18 cellular contexts compared by ENCODE assay signal in genomic region chr4:8860892-8861575, GRCh38. TPM values are rescaled to one million over a fixed set of nuclear protein-coding genes. Genes with fewer than 3 reads are reported as not detected.
A peak's percentile ranks its signal among the peaks of the same experiment; 100 is the strongest.
DNase-seq lines count a peak whose midpoint lies in the region; ATAC-seq, FAIRE-seq and TF ChIP-seq lines count a peak whose summit lies in the region.
"Had no signal": no experiment of that assay in that cellular context is flagged by ENCODE, and none has a peak within 500 bp of the region (broad histone marks: within the 10 kb centered on the region; RNA-seq: fewer than 3 reads in every experiment).

No MANE protein-coding gene starts in this region.

- CTCF ChIA-PET in H1 (lab: Charles Lee; ENCODE audit: partially characterized antibody), result interaction anchor here (1.2 to 2.4 kb wide), 2 partner anchors 24 to 26 kb away, joined by 3 to 7 read pairs; no protein-coding TSS in a partner anchor
- CTCF ChIA-PET in RWPE1 (lab: Yijun Ruan, JAX), result no interaction called here

- ATAC-seq in GM18873 (IDR thresholded peaks at IDR 0.05; ENCODE audit: low FRiP score, unreplicated experiment), result no peak
- ATAC-seq: K562 had no signal

- H2AK5ac ChIP-seq in H1 (ENCODE audit: low read depth, low read length), result no peak overlapping the region

- no peaks in the 10 kb centered on the region for H3K9me3 ChIP-seq in BE2C
- H3K9me3 ChIP-seq in H1 (ENCODE audit: insufficient read depth in 2 of 2, low read depth in 1 of 2, low read length in 1 of 2), result no peaks in the 10 kb centered on the region; a peak in 1 of 4 replicates

- H3K4ac ChIP-seq in H1 (replicated peaks; ENCODE audit: insufficient read length, low read depth, low read length), result no peak overlapping the region

- no peak for FAIRE-seq in H1 (lab: Jason Lieb, UNC)
- FAIRE-seq: G401.6, islet of Langerhans, K562 had no signal

- TF ChIP-seq EP300 in H1 (IDR thresholded peaks at IDR 0.05; ENCODE audit: borderline replicate concordance in 1 of 2, low read depth in 2 of 2, low read length in 2 of 2), result no peak

- H3K14ac ChIP-seq in H1 (ENCODE audit: insufficient read length), result no peak overlapping the region

- H2BK5ac ChIP-seq in H1 (ENCODE audit: low read depth, low read length), result no peak overlapping the region

- H2AFZ ChIP-seq in H1 (ENCODE audit: low read length), result no peak overlapping the region

- H3K27ac Mint-ChIP-seq in nephron progenitor cell, result no peak overlapping the region
- H3K27ac Mint-ChIP-seq: activated naive CD4-positive, alpha-beta T cell treated with anti-CD3 and anti-CD28 coated beads, Interleukin-2, amount 50 U/mL, for 24 hours; CD4-positive, CD25-positive, alpha-beta regulatory T cell had no signal

- H2BK15ac ChIP-seq in H1 (ENCODE audit: low read length), result no peak overlapping the region

- H3K4me1 ChIP-seq in BE2C (peaks cover 8% of the 10 kb centered on the region), H1 (replicated peaks in 1 of 4; ENCODE audit: control insufficient read depth in 3 of 4, insufficient read depth in 4 of 4, low read length in 3 of 4) (peaks cover 3 to 32% (median 22%) of the 10 kb centered on the region in 4 experiments)

- H4K91ac ChIP-seq in H1 (replicated peaks; ENCODE audit: insufficient read length, low read length), result peak overlapping the region; percentile 81

- H3K27me3 ChIP-seq in BE2C, result no peaks in the 10 kb centered on the region
- H3K27me3 ChIP-seq in H1 (replicated peaks in 1 of 4; ENCODE audit: control insufficient read depth in 3 of 4, extremely low read depth in 1 of 4, insufficient read depth in 3 of 4, low read length in 3 of 4), result peaks cover 98 to 99% (median 99%) of the 10 kb centered on the region in 4 experiments

- POLR2A ChIA-PET in H1 (lab: Charles Lee; ENCODE audit: partially characterized antibody) (no interaction called here), RWPE1 (lab: Yijun Ruan, JAX; ENCODE audit: low non-redundant PET) (no interaction called here)

- no peaks in the 10 kb centered on the region for H3K36me3 Mint-ChIP-seq in nephron progenitor cell (ENCODE audit: low read depth)
- H3K36me3 Mint-ChIP-seq: activated naive CD4-positive, alpha-beta T cell treated with anti-CD3 and anti-CD28 coated beads, Interleukin-2, amount 50 U/mL, for 24 hours; CD4-positive, CD25-positive, alpha-beta regulatory T cell had no signal

- no peaks in the 10 kb centered on the region for H3K79me2 ChIP-seq in H1 (ENCODE audit: control insufficient read depth in 1 of 2, insufficient read depth in 2 of 2, low read length in 2 of 2)

- H4K5ac ChIP-seq in H1 (ENCODE audit: insufficient read length, low read depth, low read length), result no peak overlapping the region

- H3K4me3 ChIP-seq in BE2C (ENCODE audit: low read depth, low read length), result peak overlapping the region; percentile 49
- H3K4me3 ChIP-seq in H1 (ENCODE audit: extremely low read depth in 1 of 4, insufficient read depth in 2 of 4, low read depth in 3 of 4, low read length in 4 of 4), result peak overlapping the region; percentile 12 to 56 (median 30); a peak in 7 of 8 replicates
- H3K4me3 ChIP-seq: K562 had no signal

- in situ Hi-C loops in GM13977 (cut with MboI; ENCODE audit: low pct_unique_long_range_greater_than_20kb, low sequenced_read_pairs, unreplicated experiment), result no loop called here

- H3K56ac ChIP-seq in H1 (replicated peaks; ENCODE audit: insufficient read length, low read depth, low read length), result no peak overlapping the region

- no peak overlapping the region for H3K23ac ChIP-seq in H1 (ENCODE audit: insufficient read length)

- TF ChIP-seq RAD21 in H1 (IDR thresholded peaks at IDR 0.05 in 1 of 2, conservative IDR thresholded peaks at IDR 0.05 in 1 of 2; ENCODE audit: low read depth in 2 of 2, low read length in 2 of 2), result no peak

- H3K36me3 ChIP-seq in BE2C, result peaks cover 5% of the 10 kb centered on the region
- H3K36me3 ChIP-seq in H1 (ENCODE audit: control insufficient read depth in 2 of 4, insufficient read depth in 4 of 4, low read length in 3 of 4), result peaks cover 0 to 12% (median 0%) of the 10 kb centered on the region in 4 experiments; a peak in 1 of 8 replicates

- TF ChIP-seq CTCF in BE2C (IDR thresholded peaks at IDR 0.05; ENCODE audit: low read depth, low read length) (no peak), GM13977 (IDR thresholded peaks at IDR 0.05; ENCODE audit: extremely low read depth, insufficient read depth, missing control alignments) (no peak), H1 (IDR thresholded peaks at IDR 0.05; ENCODE audit: control extremely low read depth in 1 of 3, insufficient read depth in 1 of 3, low read depth in 1 of 3, low read length in 3 of 3) (no peak), nephron progenitor cell (IDR thresholded peaks at IDR 0.05) (no peak), RWPE1 (conservative IDR thresholded peaks at IDR 0.05; ENCODE audit: low read depth) (no peak)

- H3K27ac ChIP-seq in H1 (ENCODE audit: low read depth, low read length), result no peak overlapping the region
- H3K27ac ChIP-seq in RWPE1, result no peak overlapping the region

- DNase-seq in BE2C, result no peak
- DNase-seq in GM13977 (ENCODE audit: low spot score), result peak; percentile 39
- peak in 1 of 2 experiments; percentile 81 for DNase-seq in H1 (ENCODE audit: low read depth in 1 of 2, low spot score in 2 of 2)
- no peak for DNase-seq in nephron progenitor cell
- no peak for DNase-seq in NOMO-1 treated with dmso at 0.1 percent for 144 hours (lab: John Stamatoyannopoulos, UW; ENCODE audit: unreplicated experiment)
- no peak for DNase-seq in RPMI8226
- DNase-seq in RWPE1 (ENCODE audit: low spot score), result no peak
- DNase-seq: caudate nucleus; CD4-positive, CD25-positive, alpha-beta regulatory T cell; foreskin fibroblast; NCI-H1436 treated with DMSO at 0.1 percent for 48 hours; NCI-H446 treated with DMSO at 0.1 percent for 48 hours had no signal

- H3K27me3 Mint-ChIP-seq in nephron progenitor cell (ENCODE audit: low read depth, poor library complexity), result peaks cover 99% of the 10 kb centered on the region

- H2BK20ac ChIP-seq in H1 (ENCODE audit: low read length), result no peak overlapping the region

- no peaks in the 10 kb centered on the region; the same call in 1 of the 2 replicates for H3K23me2 ChIP-seq in H1 (ENCODE audit: low read depth, low read length)

- peak overlapping the region; percentile 55 to 76 for H3K4me2 ChIP-seq in H1 (ENCODE audit: insufficient read depth in 1 of 2, low read depth in 2 of 2, low read length in 2 of 2)

- peak overlapping the region; percentile 64 for H3K4me3 Mint-ChIP-seq in nephron progenitor cell
- H3K4me3 Mint-ChIP-seq: activated naive CD4-positive, alpha-beta T cell treated with anti-CD3 and anti-CD28 coated beads, Interleukin-2, amount 50 U/mL, for 24 hours; CD4-positive, CD25-positive, alpha-beta regulatory T cell had no signal

- no peak for TF ChIP-seq POLR2A in H1 (IDR thresholded peaks at IDR 0.05; ENCODE audit: control extremely low read depth in 1 of 2, low read depth in 2 of 2, low read length in 2 of 2)

- H4K8ac ChIP-seq in H1 (ENCODE audit: extremely low read depth, insufficient read depth, low read length), result no peak overlapping the region; the same call in 1 of the 2 replicates

- peaks cover 24% of the 10 kb centered on the region for H3K4me1 Mint-ChIP-seq in nephron progenitor cell

- H3K9me3 Mint-ChIP-seq in nephron progenitor cell, result no peaks in the 10 kb centered on the region
- H3K9me3 Mint-ChIP-seq: activated naive CD4-positive, alpha-beta T cell treated with anti-CD3 and anti-CD28 coated beads, Interleukin-2, amount 50 U/mL, for 24 hours had no signal

- no peak overlapping the region; the same call in 1 of the 2 replicates for H3K18ac ChIP-seq in H1 (ENCODE audit: extremely low read depth, low read length)

- no peak overlapping the region for H3K9ac ChIP-seq in H1 (replicated peaks in 1 of 4; ENCODE audit: extremely low read depth in 1 of 4, low read depth in 3 of 4, low read length in 3 of 4)

- no peaks in the 10 kb centered on the region for H3K79me1 ChIP-seq in H1 (ENCODE audit: low read depth, low read length)

- peaks cover 36 to 45% of the 10 kb centered on the region in 2 experiments for H4K20me1 ChIP-seq in H1 (replicated peaks in 1 of 2; ENCODE audit: control insufficient read depth in 1 of 2, insufficient read depth in 2 of 2, low read length in 2 of 2)

- H2BK12ac ChIP-seq in H1 (ENCODE audit: low read depth, low read length), result peak overlapping the region; percentile 84; the same call in 1 of the 2 replicates

- WGBS in H1 (ENCODE audit: extremely low coverage in 1 of 2, insufficient coverage in 1 of 2, insufficient read length in 1 of 2, insufficient replicate concordance in 2 of 2, low coverage in 1 of 2, low lambda C conversion rate in 2 of 2, missing lambda C conversion rate in 1 of 2), 2 experiments, result 1% methylated on average over 25 of the region's 82 CpGs; no CpG with 5 or more reads in 1 of the 2 experiments

- no peak overlapping the region for H2BK120ac ChIP-seq in H1 (replicated peaks; ENCODE audit: low read depth, low read length)

TF ChIP-seq in H1, 55 proteins besides CTCF, POLR2A, EP300 and RAD21:
- peak; percentile 33 for TF ChIP-seq CTBP2 (IDR thresholded peaks at IDR 0.05; ENCODE audit: borderline replicate concordance, insufficient read depth, insufficient read length, low read length)
- no peak for TF ChIP-seq SAP30 (IDR thresholded peaks at IDR 0.05; ENCODE audit: insufficient read depth, insufficient replicate concordance, low read length)
- TF ChIP-seq EGR1 (IDR thresholded peaks at IDR 0.05; ENCODE audit: borderline replicate concordance, low read depth, low read length), result 0 out of 2 replicates have a peak, but pooled peaks have one; percentile 4
- no peak for TF ChIP-seq TAF7 (optimal IDR thresholded peaks at IDR 0.05; ENCODE audit: borderline replicate concordance, low read depth, low read length)
- TF ChIP-seq KDM4A (IDR thresholded peaks at IDR 0.05; ENCODE audit: low read depth, low read length, severe bottlenecking), result peak; percentile 39
- peak; percentile 1; the same call in 1 of the 2 replicates for TF ChIP-seq RBBP5 (IDR thresholded peaks at IDR 0.05; ENCODE audit: borderline replicate concordance, low read depth, low read length)

RNA-seq across cellular contexts. Expression of gene HMX1, which starts 10.6 kb away (rescaled TPM):
- 31.2 TPM for polyA plus RNA-seq in BE2C (2012; ENCODE audit: insufficient read depth, insufficient read length, low read depth)
- 0.26 and 0.34 TPM in 2 replicates for total RNA-seq in H1 (2021; fragmentation: NEBNext Ultra II Directional; extraction: Animal tissue kit (Norgen Biotek cat#: 25700))
- 0.08 TPM in 1 of 2 replicates, not detected in the other for polyA plus RNA-seq in H1 (2011; rRNA removed)
- polyA plus RNA-seq in H1 (2011; cell fraction: cytosol; rRNA removed), result 0.10 TPM
- polyA plus RNA-seq in H1 (2011; cell fraction: nucleus; rRNA removed), result 0.07 TPM
- polyA plus RNA-seq in H1 (2012, experiment 1 of 2), result not detected in 4 replicates
- not detected for polyA plus RNA-seq in H1 (2012, experiment 2 of 2)
- 0.18 TPM for polyA plus RNA-seq in H1 (2013, experiment 1 of 2)
- 0.06 TPM for polyA plus RNA-seq in H1 (2013, experiment 2 of 2)
- not detected in 2 replicates for polyA minus RNA-seq in H1 (2011; rRNA and poly(A)+ RNA removed)
- not detected for polyA minus RNA-seq in H1 (2011; cell fraction: cytosol; rRNA and poly(A)+ RNA removed)
- not detected for polyA minus RNA-seq in H1 (2011; cell fraction: nucleus; rRNA and poly(A)+ RNA removed)
- total RNA-seq: CD4-positive, CD25-positive, alpha-beta regulatory T cell; K562; pulmonary artery endothelial cell had no signal
- polyA plus RNA-seq: CD4-positive, CD25-positive, alpha-beta regulatory T cell; K562 had no signal
